ENCODE assay signal across 13 cellular contexts in the genomic region with DNA sequence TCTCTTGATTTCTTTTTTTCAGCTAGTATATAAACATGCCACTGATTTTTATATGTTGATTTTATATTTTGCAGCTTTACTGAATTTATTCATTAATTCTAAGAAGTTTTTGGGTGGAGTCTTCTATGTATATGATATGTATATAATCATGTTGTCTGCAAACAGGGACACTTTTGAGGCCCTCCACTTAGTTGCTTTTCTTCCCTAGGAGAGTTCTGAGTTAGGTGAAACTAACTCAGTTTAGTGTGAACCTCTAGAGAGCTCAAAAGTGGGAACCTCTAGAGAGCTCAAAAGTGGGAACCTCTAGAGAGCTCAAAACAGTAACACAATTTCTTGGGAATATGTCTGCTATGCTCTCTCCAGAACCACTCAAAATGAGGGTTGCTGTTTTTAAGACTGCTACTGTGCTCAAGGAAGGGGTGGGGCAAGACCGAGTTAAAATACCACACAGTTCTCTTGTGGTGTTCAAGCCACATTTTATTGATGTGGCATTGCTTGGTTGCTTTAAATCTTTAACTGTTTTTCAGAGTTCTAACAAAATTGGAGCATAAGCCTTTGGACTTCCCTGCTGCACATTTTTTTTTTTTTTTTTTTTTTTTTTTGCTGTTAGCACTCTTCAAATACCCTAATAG. TPM values are rescaled to one million over a fixed set of nuclear protein-coding genes. Genes with fewer than 3 reads are reported as not detected.
A peak's percentile ranks its signal among the peaks of the same experiment; 100 is the strongest.
DNase-seq lines count a peak whose midpoint lies in the region.
"Had no signal": no experiment of that assay in that cellular context is flagged by ENCODE, and none has a peak within 500 bp of the region (broad histone marks: within the 10 kb centered on the region; RNA-seq: fewer than 3 reads in every experiment).

No MANE protein-coding gene starts in this region.

- peak; percentile 3 for DNase-seq in stimulated activated CD4-positive, alpha-beta T cell treated with anti-CD3 and anti-CD28 coated beads, Interleukin-1b, Interleukin-23, amount 100 ng/mL, for 48 hours
- DNase-seq in stimulated activated CD4-positive, alpha-beta T cell treated with anti-CD3 and anti-CD28 coated beads, Interleukin-12 subunit alpha, Interleukin-12 subunit beta, amount 100 ng/mL, for 4 hours, result no peak
- peak; percentile 37 for DNase-seq in activated CD4-positive, alpha-beta T cell treated with anti-CD3 and anti-CD28 coated beads, Interleukin-2, amount 50 U/mL, for 1 hour
- peak; percentile 41 for DNase-seq in effector CD4-positive, alpha-beta T cell
- DNase-seq in RPMI8226, result no peak
- DNase-seq in NCI-H187 treated with DMSO at 0.1 percent for 48 hours (lab: John Stamatoyannopoulos, UW), result no peak
- DNase-seq in OCI-M1 (lab: John Stamatoyannopoulos, UW), result no peak
- DNase-seq: mesenchymal stem cell, MV-4-11, SIG-M5 had no signal

- no peaks in the 10 kb centered on the region for H3K27me3 ChIP-seq in thymus (ENCODE audit: control insufficient read depth, insufficient read depth)
- H3K27me3 ChIP-seq: gastroesophageal sphincter, suprapubic skin had no signal

- H3K36me3 ChIP-seq in thymus (ENCODE audit: control insufficient read depth, insufficient read depth), result no peaks in the 10 kb centered on the region

- whole genome bisulfite sequencing in thymus, result 6% methylated on average over 1 of the region's 1 CpG

- peak overlapping the region; percentile 62 for H3K27ac ChIP-seq in thymus (ENCODE audit: low read depth)
- H3K27ac ChIP-seq: gastroesophageal sphincter, suprapubic skin had no signal

- peak overlapping the region; percentile 13 for H3K4me3 ChIP-seq in thymus (ENCODE audit: low read length)
- H3K4me3 ChIP-seq: gastroesophageal sphincter, suprapubic skin had no signal

- no peaks in the 10 kb centered on the region for H3K9me3 ChIP-seq in thymus (ENCODE audit: control insufficient read depth)
- H3K9me3 ChIP-seq: gastroesophageal sphincter, suprapubic skin had no signal

- peaks cover 3% of the 10 kb centered on the region for H3K4me1 ChIP-seq in thymus (ENCODE audit: control insufficient read depth, insufficient read depth, low read length)
- H3K4me1 ChIP-seq: gastroesophageal sphincter, suprapubic skin had no signal

RNA-seq across cellular contexts. Expression of a gene that starts 13.2 kb away (rescaled TPM):
- polyA plus RNA-seq in thymus, result 2.7 TPM

Comparison
In these comparisons a context has a peak if more than half of its experiments do, and no peak if none do; other contexts are left out.
1. DNase-seq: peak in stimulated activated CD4-positive, alpha-beta T cell treated with anti-CD3 and anti-CD28 coated beads, Interleukin-1b, Interleukin-23, amount 100 ng/mL, for 48 hours (single experiment), activated CD4-positive, alpha-beta T cell treated with anti-CD3 and anti-CD28 coated beads, Interleukin-2, amount 50 U/mL, for 1 hour (single experiment) and effector CD4-positive, alpha-beta T cell (single experiment); none in stimulated activated CD4-positive, alpha-beta T cell treated with anti-CD3 and anti-CD28 coated beads, Interleukin-12 subunit alpha, Interleukin-12 subunit beta, amount 100 ng/mL, for 4 hours (single experiment), RPMI8226 (single experiment), NCI-H187 treated with DMSO at 0.1 percent for 48 hours (single experiment) and OCI-M1 (single experiment).